In genomic region chr3:185934726-185935464, GRCh38 we compare ENCODE assay signal across 7 cellular contexts. TPM values are rescaled to one million over a fixed set of nuclear protein-coding genes. Genes with fewer than 3 reads are reported as not detected.
A peak's percentile ranks its signal among the peaks of the same experiment; 100 is the strongest.
DNase-seq lines count a peak whose midpoint lies in the region; ATAC-seq, FAIRE-seq and TF ChIP-seq lines count a peak whose summit lies in the region.

No MANE protein-coding gene starts in this region.

- H3K36me3 ChIP-seq in HAP-1 (replicated peaks), result peaks cover 39% of the 10 kb centered on the region
- peaks cover 3 to 4% of the 10 kb centered on the region in 2 donors for H3K36me3 ChIP-seq in small intestine (ENCODE audit: control insufficient read depth in 2 of 2, insufficient read depth in 2 of 2, low read length in 2 of 2)

- FAIRE-seq in small intestine (lab: Jason Lieb, UNC), result no peak

- 0 to 2% (median 1%) methylated on average over 8 of the region's 8 CpGs for WGBS in small intestine, 3 donors

- DNase-seq in HAP-1 (ENCODE audit: low spot score in 2 of 2) (no peak), fibroblast of villous mesenchyme (ENCODE audit: low read depth) (peak; percentile 59), small intestine (no peak), germinal center (ENCODE audit: low spot score) (no peak)
- no peak for DNase-seq in activated CD4-positive, CD25-positive, alpha-beta regulatory T cell (lab: John Stamatoyannopoulos, UW)

- H3K27ac ChIP-seq in small intestine (ENCODE audit: low read depth in 1 of 2, low read length in 1 of 2), result no peak overlapping the region

- H3K4me3 ChIP-seq in HAP-1 (peak overlapping the region; percentile 98), fibroblast of villous mesenchyme (ENCODE audit: low read depth, low read length) (peak overlapping the region; percentile 100), small intestine (ENCODE audit: low read depth in 1 of 2, low read length in 2 of 2) (peak overlapping the region; percentile 18 to 86)

- in situ Hi-C loops in HAP-1 (cut with MboI; ENCODE audit: low sequenced_read_pairs), result no loop called here

- H3K4me1 ChIP-seq in HAP-1 (peaks cover 42% of the 10 kb centered on the region), small intestine (ENCODE audit: control insufficient read depth in 2 of 2, insufficient read depth in 1 of 2, low read depth in 1 of 2, low read length in 1 of 2) (peaks cover 4 to 18% of the 10 kb centered on the region in 2 donors)

- peak; percentile 4; the same call in 1 of the 3 replicates for ATAC-seq in SK-N-SH treated with all-trans-retinoic acid at 6 μM for 48 hours
- no peak for ATAC-seq in HG03520 (IDR thresholded peaks at IDR 0.05; ENCODE audit: unreplicated experiment)

- H3K27me3 ChIP-seq in HAP-1 (ENCODE audit: low read depth) (no peaks in the 10 kb centered on the region), small intestine (ENCODE audit: control insufficient read depth in 2 of 2, insufficient read depth in 2 of 2, low read length in 2 of 2) (no peaks in the 10 kb centered on the region)

- no peak for TF ChIP-seq CTCF in fibroblast of villous mesenchyme (IDR thresholded peaks at IDR 0.05; ENCODE audit: insufficient read depth, low read depth, low read length)

- H3K9me3 ChIP-seq in HAP-1, result no peaks in the 10 kb centered on the region
- H3K9me3 ChIP-seq in small intestine (ENCODE audit: control insufficient read depth, low read depth), result no peaks in the 10 kb centered on the region

TF ChIP-seq in SK-N-SH treated with all-trans-retinoic acid at 6 μM for 48 hours, 23 proteins besides CTCF, POLR2A, EP300 and RAD21:
- TF ChIP-seq CSDC2 (CRISPR knock-in tag; IDR thresholded peaks at IDR 0.05) (no peak), ESRRG (CRISPR knock-in tag; IDR thresholded peaks at IDR 0.05) (no peak), BACH2 (CRISPR knock-in tag; IDR thresholded peaks at IDR 0.05; ENCODE audit: borderline replicate concordance) (no peak), ISL1 (CRISPR knock-in tag; IDR thresholded peaks at IDR 0.05) (no peak), TSHZ2 (CRISPR knock-in tag; IDR thresholded peaks at IDR 0.05) (no peak), PPARA (CRISPR knock-in tag; IDR thresholded peaks at IDR 0.05; ENCODE audit: borderline replicate concordance) (no peak), TOX (CRISPR knock-in tag; IDR thresholded peaks at IDR 0.05; ENCODE audit: borderline replicate concordance) (no peak), ZNF565 (CRISPR knock-in tag; conservative IDR thresholded peaks at IDR 0.05; ENCODE audit: low read depth) (no peak), ZNF70 (CRISPR knock-in tag; IDR thresholded peaks at IDR 0.05) (no peak), ZFP3 (CRISPR knock-in tag; IDR thresholded peaks at IDR 0.05) (no peak)
TF ChIP-seq in SK-N-SH treated with all-trans-retinoic acid at 6 μM for 48 hours: peak in this region for 0.

RNA-seq across cellular contexts. Expression of gene TRA2B, which starts 2.9 kb away (rescaled TPM):
- 150 and 182 TPM in 2 replicates for total RNA-seq in fibroblast of villous mesenchyme
- 10 to 100 TPM; 48.5 to 87.1 (median 57.8) TPM for polyA plus RNA-seq in small intestine
